Comparison of ENCODE assay signal across 22 cellular contexts in genomic region chr17:56765449-56765848, GRCh38.
A peak's percentile ranks its signal among the peaks of the same experiment; 100 is the strongest.
DNase-seq lines count a peak whose midpoint lies in the region; ATAC-seq, FAIRE-seq and TF ChIP-seq lines count a peak whose summit lies in the region.
"Had no signal": no experiment of that assay in that cellular context is flagged by ENCODE, and none has a peak within 500 bp of the region (broad histone marks: within the 10 kb centered on the region; RNA-seq: fewer than 3 reads in every experiment).

No MANE protein-coding gene starts in this region.

- H3K4me2 ChIP-seq in Loucy (ENCODE audit: low read depth, low read length, poor library complexity, severe bottlenecking) (no peak overlapping the region), H1 (ENCODE audit: insufficient read depth in 1 of 2, low read depth in 2 of 2, low read length in 2 of 2) (no peak overlapping the region)

- CTCF ChIA-PET in H1 (lab: Charles Lee; ENCODE audit: partially characterized antibody), result interaction anchor here (0.6 to 2.6 kb wide), 3 partner anchors 49 to 266 kb away, joined by 3 to 10 read pairs (median 3); no protein-coding TSS in a partner anchor

- no peak for FAIRE-seq in H1 (lab: Jason Lieb, UNC)
- FAIRE-seq: GM12891, HepG2 had no signal

- H3K4me1 ChIP-seq in Loucy (ENCODE audit: insufficient read depth, low read length, poor library complexity, severe bottlenecking), result peaks cover 72% of the 10 kb centered on the region
- H3K4me1 ChIP-seq in H1 (replicated peaks in 1 of 4; ENCODE audit: control insufficient read depth in 3 of 4, insufficient read depth in 4 of 4, low read length in 3 of 4), result no peaks in the 10 kb centered on the region

- 87% methylated on average over 4 of the region's 4 CpGs; no CpG with 5 or more reads in 1 of the 2 experiments for WGBS in H1 (ENCODE audit: extremely low coverage in 1 of 2, insufficient coverage in 1 of 2, insufficient read length in 1 of 2, insufficient replicate concordance in 2 of 2, low coverage in 1 of 2, low lambda C conversion rate in 2 of 2, missing lambda C conversion rate in 1 of 2), 2 experiments

- H3K9me2 ChIP-seq in Loucy (replicated peaks; ENCODE audit: low read depth, low read length), result no peaks in the 10 kb centered on the region

- no peak overlapping the region for H2BK5ac ChIP-seq in H1 (ENCODE audit: low read depth, low read length)

- H3K79me2 ChIP-seq in Loucy (ENCODE audit: insufficient read depth, low read length), result no peaks in the 10 kb centered on the region
- no peaks in the 10 kb centered on the region for H3K79me2 ChIP-seq in H1 (ENCODE audit: control insufficient read depth in 1 of 2, insufficient read depth in 2 of 2, low read length in 2 of 2)

- H3K23ac ChIP-seq in H1 (ENCODE audit: insufficient read length), result no peak overlapping the region

- no peak overlapping the region for H2BK20ac ChIP-seq in H1 (ENCODE audit: low read length)

- no peaks in the 10 kb centered on the region for H3F3A ChIP-seq in Loucy (ENCODE audit: low read depth)

- H3K79me1 ChIP-seq in H1 (ENCODE audit: low read depth, low read length), result no peaks in the 10 kb centered on the region

- H4K8ac ChIP-seq in H1 (ENCODE audit: extremely low read depth, insufficient read depth, low read length), result no peak overlapping the region

- H3K36me3 Mint-ChIP-seq in activated naive CD4-positive, alpha-beta T cell treated with anti-CD3 and anti-CD28 coated beads, Interleukin-2, amount 50 U/mL, for 72 hours, result peaks cover 4 to 17% of the 10 kb centered on the region in 2 donors
- H3K36me3 Mint-ChIP-seq: CD4-positive, CD25-positive, alpha-beta regulatory T cell; CD8-positive, alpha-beta memory T cell; IgD-negative memory B cell had no signal

- TF ChIP-seq CTCF in Loucy (conservative IDR thresholded peaks at IDR 0.05; ENCODE audit: low read length) (no peak), H1 (IDR thresholded peaks at IDR 0.05; ENCODE audit: control extremely low read depth in 1 of 3, insufficient read depth in 1 of 3, low read depth in 1 of 3, low read length in 3 of 3) (no peak)

- H2AFZ ChIP-seq in Loucy (ENCODE audit: low read length), result peak overlapping the region; percentile 37; the same call in 1 of the 2 replicates
- 0 out of 2 replicates have a peak overlapping the region, but pooled peaks have one; percentile 6 for H2AFZ ChIP-seq in H1 (ENCODE audit: low read length)

- H3K36me3 ChIP-seq in Loucy (ENCODE audit: insufficient read depth, low read length) (no peaks in the 10 kb centered on the region), H1 (ENCODE audit: control insufficient read depth in 2 of 4, insufficient read depth in 4 of 4, low read length in 3 of 4) (no peaks in the 10 kb centered on the region)

- no peak for TF ChIP-seq RAD21 in H1 (IDR thresholded peaks at IDR 0.05 in 1 of 2, conservative IDR thresholded peaks at IDR 0.05 in 1 of 2; ENCODE audit: low read depth in 2 of 2, low read length in 2 of 2)

- H3K23me2 ChIP-seq in H1 (ENCODE audit: low read depth, low read length), result peaks cover 4% of the 10 kb centered on the region; the same call in 1 of the 2 replicates

- no peak overlapping the region for H3K27ac Mint-ChIP-seq in activated naive CD4-positive, alpha-beta T cell treated with anti-CD3 and anti-CD28 coated beads, Interleukin-2, amount 50 U/mL, for 72 hours
- H3K27ac Mint-ChIP-seq: B cell; CD8-positive, alpha-beta memory T cell; HFFc6; IgD-negative memory B cell had no signal

- no peak overlapping the region for H3K27ac ChIP-seq in H1 (ENCODE audit: low read depth, low read length)

- POLR2A ChIA-PET in H1 (lab: Charles Lee; ENCODE audit: partially characterized antibody), result no interaction called here

- H4K20me1 ChIP-seq in Loucy (ENCODE audit: insufficient read depth, low read length, poor library complexity, severe bottlenecking) (no peaks in the 10 kb centered on the region), H1 (replicated peaks in 1 of 2; ENCODE audit: control insufficient read depth in 1 of 2, insufficient read depth in 2 of 2, low read length in 2 of 2) (no peaks in the 10 kb centered on the region)

- no peak overlapping the region for H3K14ac ChIP-seq in H1 (ENCODE audit: insufficient read length)

- H2BK15ac ChIP-seq in H1 (ENCODE audit: low read length), result no peak overlapping the region

- H3K9me3 ChIP-seq in Loucy (ENCODE audit: insufficient read depth, low read depth, low read length) (no peaks in the 10 kb centered on the region), H1 (ENCODE audit: insufficient read depth in 2 of 2, low read depth in 1 of 2, low read length in 1 of 2) (no peaks in the 10 kb centered on the region)

- H4K91ac ChIP-seq in H1 (replicated peaks; ENCODE audit: insufficient read length, low read length), result no peak overlapping the region

- TF ChIP-seq POLR2A in H1 (IDR thresholded peaks at IDR 0.05; ENCODE audit: control extremely low read depth in 1 of 2, low read depth in 2 of 2, low read length in 2 of 2), result no peak

- no peak overlapping the region for H2BK120ac ChIP-seq in H1 (replicated peaks; ENCODE audit: low read depth, low read length)

- no peak overlapping the region for H3K4me3 ChIP-seq in Loucy (ENCODE audit: low read length, poor library complexity, severe bottlenecking)
- H3K4me3 ChIP-seq in H1 (ENCODE audit: extremely low read depth in 1 of 4, insufficient read depth in 2 of 4, low read depth in 3 of 4, low read length in 4 of 4), result no peak overlapping the region

- H3K18ac ChIP-seq in H1 (ENCODE audit: extremely low read depth, low read length), result no peak overlapping the region

- H2BK12ac ChIP-seq in H1 (ENCODE audit: low read depth, low read length), result no peak overlapping the region

- no peak for DNase-seq in H1 (ENCODE audit: low read depth in 1 of 2, low spot score in 2 of 2)
- no peak for DNase-seq in stimulated activated CD4-positive, alpha-beta T cell treated with anti-CD3 and anti-CD28 coated beads, Interleukin-2, amount 100 ng/mL, for 48 hours
- no peak for DNase-seq in activated naive CD4-positive, alpha-beta T cell treated with anti-CD3 and anti-CD28 coated beads, Interleukin-2, amount 50 U/mL, for 72 hours (ENCODE audit: low spot score in 2 of 2)
- DNase-seq in HCEC 1CT, result no peak
- no peak for DNase-seq in effector CD8-positive, alpha-beta T cell (lab: John Stamatoyannopoulos, UW)
- DNase-seq: C1 segment of cervical spinal cord; CD4-positive, CD25-positive, alpha-beta regulatory T cell; CD8-positive, alpha-beta memory T cell; COR-L47; DMS 273 treated with DMSO at 0.1 percent for 48 hours; DMS53; DND-41; EL; HFFc6; KBM-7 had no signal

- H3K9ac ChIP-seq in Loucy (ENCODE audit: low read depth, low read length, poor library complexity, severe bottlenecking), result peak overlapping the region; percentile 16
- H3K9ac ChIP-seq in H1 (replicated peaks in 1 of 4; ENCODE audit: extremely low read depth in 1 of 4, low read depth in 3 of 4, low read length in 3 of 4), result no peak overlapping the region

- no peak for TF ChIP-seq EP300 in H1 (IDR thresholded peaks at IDR 0.05; ENCODE audit: borderline replicate concordance in 1 of 2, low read depth in 2 of 2, low read length in 2 of 2)

- H4K5ac ChIP-seq in H1 (ENCODE audit: insufficient read length, low read depth, low read length), result no peak overlapping the region

- H3K27me3 ChIP-seq in Loucy (ENCODE audit: insufficient read depth, low read length, poor library complexity, severe bottlenecking) (no peaks in the 10 kb centered on the region), H1 (replicated peaks in 1 of 4; ENCODE audit: control insufficient read depth in 3 of 4, extremely low read depth in 1 of 4, insufficient read depth in 3 of 4, low read length in 3 of 4) (no peaks in the 10 kb centered on the region; a peak in 1 of 7 replicates)

- H2AK5ac ChIP-seq in H1 (ENCODE audit: low read depth, low read length), result no peak overlapping the region

- H3K9me3 Mint-ChIP-seq in activated naive CD4-positive, alpha-beta T cell treated with anti-CD3 and anti-CD28 coated beads, Interleukin-2, amount 50 U/mL, for 72 hours, result peaks cover 0 to 4% of the 10 kb centered on the region in 2 donors
- H3K9me3 Mint-ChIP-seq: CD8-positive, alpha-beta memory T cell; HFFc6; IgD-negative memory B cell had no signal

- ATAC-seq in GM18907 (IDR thresholded peaks at IDR 0.05; ENCODE audit: unreplicated experiment), result peak; percentile 68
- ATAC-seq in activated naive CD4-positive, alpha-beta T cell treated with anti-CD3 and anti-CD28 coated beads, Interleukin-2, amount 50 U/mL, for 72 hours, result no peak
- ATAC-seq: HCT116, HepG2 had no signal

- no peak overlapping the region for H3K4ac ChIP-seq in H1 (replicated peaks; ENCODE audit: insufficient read length, low read depth, low read length)

- H3K56ac ChIP-seq in H1 (replicated peaks; ENCODE audit: insufficient read length, low read depth, low read length), result no peak overlapping the region

TF ChIP-seq in H1, 55 proteins besides CTCF, POLR2A, EP300 and RAD21 (continues in another document):
- TF ChIP-seq TCF12 (IDR thresholded peaks at IDR 0.05; ENCODE audit: low read depth, low read length), result no peak
- TF ChIP-seq E2F6 (IDR thresholded peaks at IDR 0.05), result no peak
- no peak for TF ChIP-seq FOSL1 (IDR thresholded peaks at IDR 0.05; ENCODE audit: insufficient read depth, low read depth, low read length)
- no peak for TF ChIP-seq JUND (IDR thresholded peaks at IDR 0.05; ENCODE audit: low read length)
- TF ChIP-seq KDM1A (IDR thresholded peaks at IDR 0.05; ENCODE audit: borderline replicate concordance, low read length), result no peak
- no peak for TF ChIP-seq HDAC2 (IDR thresholded peaks at IDR 0.05; ENCODE audit: borderline replicate concordance in 1 of 2, low read depth in 2 of 2, low read length in 2 of 2)
- TF ChIP-seq SAP30 (IDR thresholded peaks at IDR 0.05; ENCODE audit: insufficient read depth, insufficient replicate concordance, low read length), result no peak
- TF ChIP-seq ATF2 (IDR thresholded peaks at IDR 0.05; ENCODE audit: low read length), result no peak
- TF ChIP-seq NRF1 (IDR thresholded peaks at IDR 0.05; ENCODE audit: low read depth, low read length), result no peak
- no peak for TF ChIP-seq SUZ12 (IDR thresholded peaks at IDR 0.05; ENCODE audit: low read length)
